Comparison of ENCODE assay signal across 8 cellular contexts in the genomic region with DNA sequence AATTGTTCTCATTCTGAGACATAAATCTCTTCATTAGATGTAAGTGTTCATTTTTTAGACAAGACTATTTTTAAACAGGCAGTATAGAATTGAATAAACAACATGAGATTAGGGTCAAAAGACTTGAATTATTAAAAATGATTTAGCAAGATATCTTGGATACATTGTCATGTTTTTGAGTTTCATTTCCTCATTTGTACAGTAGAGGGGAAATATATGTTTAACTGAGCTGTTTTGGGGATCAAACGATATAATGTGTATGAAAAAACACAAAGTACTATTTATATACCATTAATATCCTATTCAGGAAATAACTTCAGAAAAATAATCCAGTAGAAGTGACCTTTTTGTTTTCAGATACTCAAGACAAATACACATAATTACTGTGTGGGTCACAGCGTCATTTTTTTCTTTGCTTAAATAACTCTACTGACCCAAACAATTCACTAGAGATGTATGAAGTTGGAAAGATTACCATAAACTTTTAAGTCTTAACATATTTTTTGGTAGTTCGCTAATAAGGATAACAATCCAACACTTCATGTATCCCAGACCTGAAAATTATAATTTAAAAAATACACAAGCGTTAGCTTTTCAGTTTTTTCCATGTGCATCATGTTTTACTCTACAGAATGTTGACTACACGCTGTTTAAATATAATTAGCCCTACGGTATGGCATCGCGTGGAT. TPM values are rescaled to one million over a fixed set of nuclear protein-coding genes. Genes with fewer than 3 reads are reported as not detected.
DNase-seq lines count a peak whose midpoint lies in the region; TF ChIP-seq lines count a peak whose summit lies in the region.

No MANE protein-coding gene starts in this region.

- no peak overlapping the region for H3K14ac ChIP-seq in trophoblast cell (ENCODE audit: low read length)

- no peak overlapping the region for H3K4ac ChIP-seq in trophoblast cell (ENCODE audit: low read depth, low read length)

- TF ChIP-seq CTCF in OCI-LY7 (conservative IDR thresholded peaks at IDR 0.05; ENCODE audit: low read length) = no peak
- TF ChIP-seq CTCF in fibroblast of lung (conservative IDR thresholded peaks at IDR 0.05 in 1 of 2, IDR thresholded peaks at IDR 0.05 in 1 of 2; ENCODE audit: low read depth in 1 of 2, low read length in 2 of 2) = no peak
- no peak for TF ChIP-seq CTCF in GM13977 (IDR thresholded peaks at IDR 0.05; ENCODE audit: extremely low read depth, insufficient read depth, missing control alignments)

- peak overlapping the region; percentile 80 for H4K91ac ChIP-seq in trophoblast cell (ENCODE audit: low read depth, low read length)

- H4K12ac ChIP-seq in trophoblast cell (ENCODE audit: low read depth, low read length) = no peak overlapping the region

- POLR2A ChIA-PET in OCI-LY7 (lab: Charles Lee) = no interaction called here

- H3K18ac ChIP-seq in trophoblast cell (ENCODE audit: low read length) = no peak overlapping the region

- DNase-seq in OCI-LY7 (ENCODE audit: low spot score) (peak; percentile 35), fibroblast of lung (ENCODE audit: low read depth in 2 of 2) (peak in 1 of 2 donors; percentile 27), trophoblast cell (no peak), KBM-7 (no peak), GM13977 (ENCODE audit: low spot score) (no peak), epidermal melanocyte (ENCODE audit: insufficient read length, low spot score) (no peak), NCI-H1436 treated with DMSO at 0.1 percent for 48 hours (lab: John Stamatoyannopoulos, UW) (no peak)

- H2AFZ ChIP-seq in OCI-LY7 (ENCODE audit: low read length) = peak overlapping the region; percentile 71
- H2AFZ ChIP-seq in fibroblast of lung (ENCODE audit: low read length) = peak overlapping the region; percentile 69
- no peak overlapping the region for H2AFZ ChIP-seq in trophoblast cell (ENCODE audit: insufficient read depth, low read length, poor library complexity)

- no TSS peak for BruUV-seq in OCI-LY7 (replicated peaks; lab: Mats Ljungman, UMichigan)

- WGBS in trophoblast cell (ENCODE audit: extremely low coverage, insufficient coverage, insufficient read length) = no CpG with 5 or more reads among the region's 8 CpGs

- in situ Hi-C loops in KBM-7 (cut with MboI; ENCODE audit: low pct_unique_long_range_greater_than_20kb, low sequenced_read_pairs) (no loop called here), GM13977 (cut with MboI; ENCODE audit: low pct_unique_long_range_greater_than_20kb, low sequenced_read_pairs, unreplicated experiment) (no loop called here)

- H3K27ac ChIP-seq in OCI-LY7 (ENCODE audit: low read depth, low read length, poor library complexity, severe bottlenecking) (no peak overlapping the region), fibroblast of lung (ENCODE audit: insufficient read depth, low read length) (no peak overlapping the region), trophoblast cell (ENCODE audit: low read depth, low read length) (no peak overlapping the region)

- peaks cover 34% of the 10 kb centered on the region for H3K4me1 ChIP-seq in OCI-LY7 (ENCODE audit: insufficient read depth, low read length, poor library complexity, severe bottlenecking)
- H3K4me1 ChIP-seq in fibroblast of lung (ENCODE audit: control insufficient read depth, extremely low read depth, insufficient read depth, low read length) = peaks cover 2% of the 10 kb centered on the region
- no peaks in the 10 kb centered on the region for H3K4me1 ChIP-seq in trophoblast cell (ENCODE audit: control insufficient read depth in 1 of 2, insufficient read depth in 2 of 2, low read length in 2 of 2)

- H3K9me3 ChIP-seq in OCI-LY7 (ENCODE audit: low read length) (no peaks in the 10 kb centered on the region), fibroblast of lung (ENCODE audit: control insufficient read depth, insufficient read depth, low read depth, low read length) (no peaks in the 10 kb centered on the region), trophoblast cell (ENCODE audit: insufficient read depth, low read depth, low read length) (peaks cover 2% of the 10 kb centered on the region)

- H4K20me1 ChIP-seq in OCI-LY7 (ENCODE audit: insufficient read depth, low read length) (no peaks in the 10 kb centered on the region), fibroblast of lung (ENCODE audit: control insufficient read depth, extremely low read depth, insufficient read depth, low read length) (no peaks in the 10 kb centered on the region)

- H3K36me3 ChIP-seq in OCI-LY7 (ENCODE audit: insufficient read depth, low read length) (no peaks in the 10 kb centered on the region), fibroblast of lung (ENCODE audit: control insufficient read depth, insufficient read depth, low read length) (no peaks in the 10 kb centered on the region), trophoblast cell (ENCODE audit: control insufficient read depth in 1 of 2, insufficient read depth in 2 of 2, low read length in 2 of 2) (no peaks in the 10 kb centered on the region)

- CTCF ChIA-PET in OCI-LY7 (lab: Charles Lee; ENCODE audit: unreplicated experiment) = no interaction called here

- no peak overlapping the region for H2AK5ac ChIP-seq in trophoblast cell (ENCODE audit: low read length)

- peaks cover 11% of the 10 kb centered on the region for H3K79me1 ChIP-seq in trophoblast cell (ENCODE audit: low read length)

- no peak overlapping the region for H3K23ac ChIP-seq in trophoblast cell (ENCODE audit: low read length)

- H2BK12ac ChIP-seq in trophoblast cell (ENCODE audit: low read length) = no peak overlapping the region

- H3K9ac ChIP-seq in fibroblast of lung (ENCODE audit: insufficient read depth, low read length) (no peak overlapping the region), trophoblast cell (ENCODE audit: low read length) (no peak overlapping the region)

- H3K79me2 ChIP-seq in OCI-LY7 (ENCODE audit: insufficient read depth, low read depth, low read length) (no peaks in the 10 kb centered on the region), fibroblast of lung (ENCODE audit: control insufficient read depth, insufficient read depth, low read length) (no peaks in the 10 kb centered on the region), trophoblast cell (ENCODE audit: control insufficient read depth, insufficient read depth, low read length, poor library complexity) (peaks cover 5% of the 10 kb centered on the region)

- H3K9me2 ChIP-seq in OCI-LY7 (ENCODE audit: insufficient read depth, low read length) = no peaks in the 10 kb centered on the region

- H2BK5ac ChIP-seq in trophoblast cell (ENCODE audit: low read depth, low read length, poor library complexity) = no peak overlapping the region

- H3K4me3 ChIP-seq in GM08714 (ENCODE audit: low read length) = peak overlapping the region; percentile 77; the same call in 1 of the 2 replicates
- peak overlapping the region; percentile 68 for H3K4me3 ChIP-seq in OCI-LY7 (ENCODE audit: low read depth, low read length, poor library complexity, severe bottlenecking)
- H3K4me3 ChIP-seq in fibroblast of lung (replicated peaks in 1 of 4; ENCODE audit: control extremely low read depth in 1 of 4, insufficient read depth in 1 of 4, low read depth in 3 of 4, low read length in 4 of 4) = peak overlapping the region; percentile 48 to 87 (median 63)
- H3K4me3 ChIP-seq in trophoblast cell (ENCODE audit: low read depth, low read length) = no peak overlapping the region

- intact Hi-C loops in OCI-LY7 (cut with micrococcal nuclease; ENCODE audit: unreplicated experiment) = loop anchor here (5.0 kb wide), 1 partner anchor 95 kb away; no protein-coding TSS in a partner anchor

- H4K8ac ChIP-seq in trophoblast cell (ENCODE audit: low read depth, low read length) = peak overlapping the region; percentile 84

- H3K27me3 ChIP-seq in fibroblast of lung (ENCODE audit: control insufficient read depth, insufficient read depth, low read length) (peaks cover 21% of the 10 kb centered on the region), trophoblast cell (ENCODE audit: insufficient read depth, low read length) (no peaks in the 10 kb centered on the region)

- no peak overlapping the region for H2BK120ac ChIP-seq in trophoblast cell (ENCODE audit: insufficient read depth, low read length, poor library complexity)

- H3K4me2 ChIP-seq in OCI-LY7 (ENCODE audit: low read length) = peak overlapping the region; percentile 72
- H3K4me2 ChIP-seq in fibroblast of lung (ENCODE audit: extremely low read depth, insufficient read depth, low read length) = peak overlapping the region; percentile 85
- peak overlapping the region; percentile 76 for H3K4me2 ChIP-seq in trophoblast cell (ENCODE audit: low read length)

RNA-seq across cellular contexts. Expression of gene ASXL3, which starts 0.9 kb away (rescaled TPM):
- total RNA-seq in OCI-LY7 (2014; rRNA removed; shearing (Covaris generic)) = 1.6 and 2.6 TPM in 2 replicates
- total RNA-seq in OCI-LY7 (2022) (2.6 and 3.9 TPM in 2 replicates), fibroblast of lung (0.51 and 0.66 TPM in 2 replicates)
- polyA plus RNA-seq in fibroblast of lung = 0.06 and 0.16 TPM in 2 replicates
- 0.02 and 0.09 TPM in 2 replicates for polyA plus RNA-seq in fibroblast of lung (2012)
- 0.07 TPM in 1 of 2 replicates, not detected in the other for polyA minus RNA-seq in fibroblast of lung (ENCODE audit: low replicate concordance)
- 5.7 and 6.7 TPM in 2 replicates for polyA plus RNA-seq in trophoblast cell (2013)
